In genomic region chrX:18709833-18710232, GRCh38 we compare ENCODE assay signal across 34 cellular contexts. TPM values are rescaled to one million over a fixed set of nuclear protein-coding genes. Genes with fewer than 3 reads are reported as not detected.
"Had no signal": no experiment of that assay in that cellular context is flagged by ENCODE, and none has a peak within 500 bp of the region (broad histone marks: within the 10 kb centered on the region; RNA-seq: fewer than 3 reads in every experiment).

No MANE protein-coding gene starts in this region.

- H3K4me3 Mint-ChIP-seq: activated B cell treated with CpG ODN at 0.5 μM for 24 hours; activated CD4-positive, alpha-beta T cell treated with anti-CD3 and anti-CD28 coated beads for 36 hours; activated CD8-positive, alpha-beta memory T cell treated with anti-CD3 and anti-CD28 coated beads, Interleukin-2, amount 10 ng/mL, durations not matched to agents 7 days and 5 days; activated CD8-positive, alpha-beta T cell treated with anti-CD3 and anti-CD28 coated beads, Interleukin-2, amount 10 ng/mL, durations not matched to agents 7 days and 5 days; activated naive CD8-positive, alpha-beta T cell; central memory CD8-positive, alpha-beta T cell; naive B cell had no signal

- H3K36me3 Mint-ChIP-seq: activated CD8-positive, alpha-beta memory T cell treated with anti-CD3 and anti-CD28 coated beads, Interleukin-2, amount 10 ng/mL, durations not matched to agents 7 days and 5 days; activated naive CD8-positive, alpha-beta T cell; naive B cell had no signal

- H3K9ac ChIP-seq: parathyroid adenoma had no signal

- H3K9me3 ChIP-seq: gastrocnemius medialis, sigmoid colon, suprapubic skin had no signal

- DNase-seq: activated B cell treated with CpG ODN at 0.5 μM for 24 hours; activated CD4-positive, alpha-beta T cell treated with anti-CD3 and anti-CD28 coated beads for 36 hours; activated CD8-positive, alpha-beta memory T cell treated with anti-CD3 and anti-CD28 coated beads, Interleukin-2, amount 10 ng/mL, durations not matched to agents 7 days and 5 days; activated CD8-positive, alpha-beta T cell treated with anti-CD3 and anti-CD28 coated beads, Interleukin-2, amount 10 ng/mL, durations not matched to agents 7 days and 5 days; activated effector memory CD4-positive, alpha-beta T cell treated with Interleukin-2 at 50 U/mL for 16 hours; activated naive CD4-positive, alpha-beta T cell treated with Interleukin-2 at 50 U/mL for 16 hours; activated T-cell treated with anti-CD3 and anti-CD28 coated beads for 4 hours; anterior cingulate cortex; effector CD8-positive, alpha-beta T cell; gastrocnemius medialis; hippocampal formation; left cardiac atrium; left ventricle myocardium superior; mammary epithelial cell; naive B cell; nucleus accumbens; psoas muscle; sigmoid colon; stimulated activated CD4-positive, alpha-beta T cell treated with anti-CD3 and anti-CD28 coated beads, Interleukin-15, amount 100 ng/mL, for 24 hours; stimulated activated CD4-positive, alpha-beta T cell treated with anti-CD3 and anti-CD28 coated beads, Interleukin-2, amount 100 ng/mL, for 24 hours; stimulated activated naive CD4-positive, alpha-beta T cell; T-helper 2 cell; tibial artery had no signal

- H3K27me3 Mint-ChIP-seq: activated B cell treated with CpG ODN at 0.5 μM for 24 hours; activated CD4-positive, alpha-beta T cell treated with anti-CD3 and anti-CD28 coated beads for 36 hours; activated naive CD8-positive, alpha-beta T cell; central memory CD8-positive, alpha-beta T cell; naive B cell had no signal

- H3K9me3 Mint-ChIP-seq: activated B cell treated with CpG ODN at 0.5 μM for 24 hours; central memory CD8-positive, alpha-beta T cell; naive B cell had no signal

- H3K4me3 ChIP-seq: gastrocnemius medialis, psoas muscle, sigmoid colon, suprapubic skin, tibial artery had no signal

- H3K27me3 ChIP-seq: gastrocnemius medialis, sigmoid colon, suprapubic skin, tibial artery had no signal

- H3K27ac ChIP-seq: gastrocnemius medialis, parathyroid adenoma, psoas muscle, sigmoid colon, suprapubic skin, tibial artery had no signal

- H3K4me1 Mint-ChIP-seq: activated B cell treated with CpG ODN at 0.5 μM for 24 hours; activated CD8-positive, alpha-beta memory T cell treated with anti-CD3 and anti-CD28 coated beads, Interleukin-2, amount 10 ng/mL, durations not matched to agents 7 days and 5 days; central memory CD8-positive, alpha-beta T cell had no signal

- H3K27ac Mint-ChIP-seq: activated B cell treated with CpG ODN at 0.5 μM for 24 hours; activated CD4-positive, alpha-beta T cell treated with anti-CD3 and anti-CD28 coated beads for 36 hours; activated CD8-positive, alpha-beta memory T cell treated with anti-CD3 and anti-CD28 coated beads, Interleukin-2, amount 10 ng/mL, durations not matched to agents 7 days and 5 days; activated CD8-positive, alpha-beta T cell treated with anti-CD3 and anti-CD28 coated beads, Interleukin-2, amount 10 ng/mL, durations not matched to agents 7 days and 5 days; activated naive CD8-positive, alpha-beta T cell; naive B cell had no signal

- FAIRE-seq: bronchial epithelial cell, keratinocyte had no signal

- H3K4me1 ChIP-seq: gastrocnemius medialis, parathyroid adenoma, psoas muscle, sigmoid colon, suprapubic skin, tibial artery had no signal

- H3K36me3 ChIP-seq: gastrocnemius medialis, sigmoid colon, suprapubic skin, tibial artery had no signal

- ATAC-seq: activated CD4-positive, alpha-beta T cell treated with anti-CD3 and anti-CD28 coated beads for 36 hours; activated CD8-positive, alpha-beta memory T cell treated with anti-CD3 and anti-CD28 coated beads, Interleukin-2, amount 10 ng/mL, durations not matched to agents 7 days and 5 days; activated CD8-positive, alpha-beta T cell treated with anti-CD3 and anti-CD28 coated beads, Interleukin-2, amount 10 ng/mL, durations not matched to agents 7 days and 5 days; gastrocnemius medialis; left cardiac atrium; left ventricle myocardium superior; psoas muscle had no signal

RNA-seq across cellular contexts. Expression of gene PPEF1, which starts 2.4 kb away (rescaled TPM):
- total RNA-seq: activated B cell treated with CpG ODN at 0.5 μM for 24 hours; activated CD8-positive, alpha-beta memory T cell treated with anti-CD3 and anti-CD28 coated beads, Interleukin-2, amount 10 ng/mL, durations not matched to agents 7 days and 5 days; activated CD8-positive, alpha-beta T cell treated with anti-CD3 and anti-CD28 coated beads, Interleukin-2, amount 10 ng/mL, durations not matched to agents 7 days and 5 days; bronchial epithelial cell; dermis microvascular lymphatic vessel endothelial cell; epithelial cell of proximal tubule; mammary epithelial cell had no signal
- polyA plus RNA-seq: keratinocyte, mammary epithelial cell had no signal

RNA-seq across cellular contexts. Expression of gene RS1, which starts 37.9 kb away (rescaled TPM):
- total RNA-seq: activated B cell treated with CpG ODN at 0.5 μM for 24 hours; activated CD4-positive, alpha-beta T cell treated with anti-CD3 and anti-CD28 coated beads for 36 hours; activated CD8-positive, alpha-beta memory T cell treated with anti-CD3 and anti-CD28 coated beads, Interleukin-2, amount 10 ng/mL, durations not matched to agents 7 days and 5 days; activated CD8-positive, alpha-beta T cell treated with anti-CD3 and anti-CD28 coated beads, Interleukin-2, amount 10 ng/mL, durations not matched to agents 7 days and 5 days; bronchial epithelial cell; dermis microvascular lymphatic vessel endothelial cell; epithelial cell of proximal tubule; gastrocnemius medialis; left cardiac atrium; left ventricle myocardium superior; mammary epithelial cell; psoas muscle; sigmoid colon; suprapubic skin; ureter had no signal
- polyA plus RNA-seq: adipose tissue, keratinocyte, mammary epithelial cell, neural cell, psoas muscle had no signal
